Comparison of ENCODE assay signal across 13 cellular contexts in genomic region chr5:126138475-126139005, GRCh38.
A peak's percentile ranks its signal among the peaks of the same experiment; 100 is the strongest.
DNase-seq lines count a peak whose midpoint lies in the region; ATAC-seq, FAIRE-seq and TF ChIP-seq lines count a peak whose summit lies in the region.
"Had no signal": no experiment of that assay in that cellular context is flagged by ENCODE, and none has a peak within 500 bp of the region (broad histone marks: within the 10 kb centered on the region; RNA-seq: fewer than 3 reads in every experiment).

No MANE protein-coding gene starts in this region.

- TF ChIP-seq CTCF in fibroblast of pulmonary artery (IDR thresholded peaks at IDR 0.05; ENCODE audit: low read length, missing control alignments) (no peak), smooth muscle cell (IDR thresholded peaks at IDR 0.05; ENCODE audit: borderline replicate concordance, insufficient read depth, poor library complexity, severe bottlenecking) (no peak), left ventricle myocardium inferior (IDR thresholded peaks at IDR 0.05; ENCODE audit: borderline replicate concordance) (no peak)

- H3K79me2 ChIP-seq in smooth muscle cell (ENCODE audit: low read depth), result no peaks in the 10 kb centered on the region

- WGBS in smooth muscle cell (ENCODE audit: low lambda C conversion rate), result 19% methylated on average over 3 of the region's 3 CpGs

- H4K20me1 ChIP-seq in smooth muscle cell (ENCODE audit: low read depth), result no peaks in the 10 kb centered on the region

- peak; percentile 30 for FAIRE-seq in RCC 7860 (lab: Jason Lieb, UNC)
- FAIRE-seq: GM12891 had no signal

- H3K27ac ChIP-seq in smooth muscle cell (ENCODE audit: low read depth) (peak overlapping the region; percentile 95), left ventricle myocardium inferior (replicated peaks) (no peak overlapping the region)
- H3K27ac ChIP-seq: ovary, uterus had no signal

- H3K27me3 ChIP-seq in smooth muscle cell (ENCODE audit: low read depth) (no peaks in the 10 kb centered on the region), left ventricle myocardium inferior (ENCODE audit: low read depth) (no peaks in the 10 kb centered on the region)
- H3K27me3 ChIP-seq: ovary, uterus had no signal

- no peaks in the 10 kb centered on the region for H3K9me3 ChIP-seq in smooth muscle cell (replicated peaks; ENCODE audit: low read depth)
- H3K9me3 ChIP-seq in left ventricle myocardium inferior (replicated peaks), result no peaks in the 10 kb centered on the region
- H3K9me3 ChIP-seq: ovary, uterus had no signal

- H3K36me3 ChIP-seq in smooth muscle cell (ENCODE audit: low read depth), result no peaks in the 10 kb centered on the region
- no peaks in the 10 kb centered on the region for H3K36me3 ChIP-seq in left ventricle myocardium inferior
- H3K36me3 ChIP-seq: ovary, uterus had no signal

- no peak overlapping the region for H3K4me3 ChIP-seq in fibroblast of pulmonary artery (replicated peaks; ENCODE audit: low read depth, low read length)
- peak overlapping the region; percentile 1 for H3K4me3 ChIP-seq in smooth muscle cell
- no peak overlapping the region for H3K4me3 ChIP-seq in left ventricle myocardium inferior
- H3K4me3 ChIP-seq: ovary, uterus had no signal

- H3K4me1 ChIP-seq in smooth muscle cell (ENCODE audit: low read depth) (peaks cover 26% of the 10 kb centered on the region), left ventricle myocardium inferior (no peaks in the 10 kb centered on the region)
- H3K4me1 ChIP-seq: uterus had no signal

- ATAC-seq in GM18909 (IDR thresholded peaks at IDR 0.05; ENCODE audit: poor library complexity, unreplicated experiment), result no peak
- ATAC-seq: T-helper 17 cell had no signal

- H3K9ac ChIP-seq in smooth muscle cell (ENCODE audit: low read depth), result peak overlapping the region; percentile 64

- intact Hi-C loops in left ventricle myocardium inferior (cut with micrococcal nuclease), result no loop called here

- H3K4me2 ChIP-seq in smooth muscle cell, result peak overlapping the region; percentile 81

- H2AFZ ChIP-seq in smooth muscle cell (ENCODE audit: low read depth), result no peak overlapping the region

- H3F3A ChIP-seq in smooth muscle cell (ENCODE audit: low read depth), result peaks cover 22% of the 10 kb centered on the region

- DNase-seq in NCI-H748 (lab: John Stamatoyannopoulos, UW; ENCODE audit: unreplicated experiment), result peak; percentile 38
- DNase-seq in NCI-H748 treated with DMSO at 0.1 percent for 48 hours (lab: John Stamatoyannopoulos, UW), result no peak
- peak; percentile 25 for DNase-seq in RCC 7860 (ENCODE audit: low spot score)
- peak; percentile 18 for DNase-seq in fibroblast of pulmonary artery (ENCODE audit: low read depth)
- no peak for DNase-seq in smooth muscle cell (lab: John Stamatoyannopoulos, UW; ENCODE audit: unreplicated experiment)
- DNase-seq in left ventricle myocardium inferior, result no peak
- no peak for DNase-seq in DMS153 treated with DMSO at 0.1 percent for 48 hours (lab: John Stamatoyannopoulos, UW; ENCODE audit: unreplicated experiment)
- DNase-seq: NCI-H1694 treated with DMSO at 0.1 percent for 48 hours, ovary, T-helper 17 cell, uterus had no signal

Comparison
In these comparisons a context has a peak if more than half of its experiments do, and no peak if none do; other contexts are left out.
1. DNase-seq: peak in NCI-H748 (single experiment), RCC 7860 (single experiment) and fibroblast of pulmonary artery (single experiment); none in NCI-H748 treated with DMSO at 0.1 percent for 48 hours (single experiment), smooth muscle cell (single experiment), left ventricle myocardium inferior (single experiment) and DMS153 treated with DMSO at 0.1 percent for 48 hours (single experiment).